1 cellular context compared by ENCODE assay signal in the genomic region with DNA sequence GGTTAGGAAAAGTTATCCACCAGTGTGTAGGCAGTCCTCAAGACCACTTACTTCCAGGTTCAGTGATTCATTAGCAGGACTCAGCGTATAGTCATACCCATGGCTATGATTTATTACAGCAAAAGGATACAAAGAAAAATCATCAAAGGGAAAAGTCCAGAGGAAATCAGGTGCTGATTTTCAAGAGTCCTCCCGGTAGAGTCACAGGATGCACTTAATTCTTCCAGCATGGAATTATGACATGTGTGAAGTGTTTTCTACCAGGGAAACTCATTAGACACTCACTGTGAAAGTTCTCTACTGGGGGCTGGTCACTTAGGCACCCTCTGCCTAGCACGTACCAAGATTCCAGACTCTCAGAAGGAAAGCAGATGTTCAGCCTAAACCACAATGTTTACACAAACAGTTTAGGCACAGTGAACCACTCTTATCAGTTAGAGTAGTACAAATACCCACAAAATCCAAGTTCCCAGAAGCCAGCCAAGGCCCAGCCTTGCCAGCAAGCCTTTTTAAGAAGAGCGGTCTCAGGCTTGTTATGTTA.
A peak's percentile ranks its signal among the peaks of the same experiment; 100 is the strongest.
TF ChIP-seq lines count a peak whose summit lies in the region.

No MANE protein-coding gene starts in this region.

TF ChIP-seq in K562, 482 proteins besides CTCF, POLR2A, EP300 and RAD21 (continues in another document):
- TF ChIP-seq, protein P1, sequence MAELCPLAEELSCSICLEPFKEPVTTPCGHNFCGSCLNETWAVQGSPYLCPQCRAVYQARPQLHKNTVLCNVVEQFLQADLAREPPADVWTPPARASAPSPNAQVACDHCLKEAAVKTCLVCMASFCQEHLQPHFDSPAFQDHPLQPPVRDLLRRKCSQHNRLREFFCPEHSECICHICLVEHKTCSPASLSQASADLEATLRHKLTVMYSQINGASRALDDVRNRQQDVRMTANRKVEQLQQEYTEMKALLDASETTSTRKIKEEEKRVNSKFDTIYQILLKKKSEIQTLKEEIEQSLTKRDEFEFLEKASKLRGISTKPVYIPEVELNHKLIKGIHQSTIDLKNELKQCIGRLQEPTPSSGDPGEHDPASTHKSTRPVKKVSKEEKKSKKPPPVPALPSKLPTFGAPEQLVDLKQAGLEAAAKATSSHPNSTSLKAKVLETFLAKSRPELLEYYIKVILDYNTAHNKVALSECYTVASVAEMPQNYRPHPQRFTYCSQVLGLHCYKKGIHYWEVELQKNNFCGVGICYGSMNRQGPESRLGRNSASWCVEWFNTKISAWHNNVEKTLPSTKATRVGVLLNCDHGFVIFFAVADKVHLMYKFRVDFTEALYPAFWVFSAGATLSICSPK (IDR thresholded peaks at IDR 0.05; ENCODE audit: borderline replicate concordance): no peak
- TF ChIP-seq FOSL1 (tag; conservative IDR thresholded peaks at IDR 0.05) (peak; percentile 52), MEIS2 (IDR thresholded peaks at IDR 0.05; ENCODE audit: partially characterized antibody) (peak; percentile 30), SFPQ (IDR thresholded peaks at IDR 0.05; ENCODE audit: low read depth, low read length) (no peak), ZBTB40 (IDR thresholded peaks at IDR 0.05) (no peak), ZBTB40 (CRISPR knock-in tag; IDR thresholded peaks at IDR 0.05) (no peak), HDGF (IDR thresholded peaks at IDR 0.05) (no peak), GTF3C2 (IDR thresholded peaks at IDR 0.05; ENCODE audit: borderline replicate concordance, extremely low read depth, insufficient read length) (no peak), JUND (IDR thresholded peaks at IDR 0.05; ENCODE audit: borderline replicate concordance, low read depth, low read length) (no peak), JUND (tag; IDR thresholded peaks at IDR 0.05; ENCODE audit: borderline replicate concordance, low read depth, low read length) (no peak), ZFP30 (CRISPR knock-in tag; IDR thresholded peaks at IDR 0.05; ENCODE audit: borderline replicate concordance) (no peak), AFF4 (CRISPR knock-in tag; IDR thresholded peaks at IDR 0.05) (no peak), KDM1A (IDR thresholded peaks at IDR 0.05) (0 out of 4 replicates have a peak, but pooled peaks of 1 of the 2 experiments have one; percentile 9), CTBP1 (IDR thresholded peaks at IDR 0.05; ENCODE audit: borderline replicate concordance) (peak; percentile 13; the same call in 1 of the 2 replicates), MLLT1 (IDR thresholded peaks at IDR 0.05) (0 out of 4 replicates have a peak, but pooled peaks of 1 of the 2 experiments have one; percentile 14), CBFA2T2 (conservative IDR thresholded peaks at IDR 0.05) (0 out of 2 replicates have a peak, but pooled peaks have one; percentile 5), TFE3 (CRISPR knock-in tag; IDR thresholded peaks at IDR 0.05) (no peak), ESRRA (IDR thresholded peaks at IDR 0.05; ENCODE audit: borderline replicate concordance, low read depth) (peak; percentile 24; the same call in 1 of the 2 replicates), FOXA3 (CRISPR knock-in tag; conservative IDR thresholded peaks at IDR 0.05 in 1 of 2, IDR thresholded peaks at IDR 0.05 in 1 of 2) (peak in 1 of 2 experiments; percentile 60; a peak in 1 of 4 replicates)
- TF ChIP-seq, protein P2, sequence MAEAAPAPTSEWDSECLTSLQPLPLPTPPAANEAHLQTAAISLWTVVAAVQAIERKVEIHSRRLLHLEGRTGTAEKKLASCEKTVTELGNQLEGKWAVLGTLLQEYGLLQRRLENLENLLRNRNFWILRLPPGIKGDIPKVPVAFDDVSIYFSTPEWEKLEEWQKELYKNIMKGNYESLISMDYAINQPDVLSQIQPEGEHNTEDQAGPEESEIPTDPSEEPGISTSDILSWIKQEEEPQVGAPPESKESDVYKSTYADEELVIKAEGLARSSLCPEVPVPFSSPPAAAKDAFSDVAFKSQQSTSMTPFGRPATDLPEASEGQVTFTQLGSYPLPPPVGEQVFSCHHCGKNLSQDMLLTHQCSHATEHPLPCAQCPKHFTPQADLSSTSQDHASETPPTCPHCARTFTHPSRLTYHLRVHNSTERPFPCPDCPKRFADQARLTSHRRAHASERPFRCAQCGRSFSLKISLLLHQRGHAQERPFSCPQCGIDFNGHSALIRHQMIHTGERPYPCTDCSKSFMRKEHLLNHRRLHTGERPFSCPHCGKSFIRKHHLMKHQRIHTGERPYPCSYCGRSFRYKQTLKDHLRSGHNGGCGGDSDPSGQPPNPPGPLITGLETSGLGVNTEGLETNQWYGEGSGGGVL (CRISPR knock-in tag; IDR thresholded peaks at IDR 0.05): no peak
